8 cellular contexts compared by ENCODE assay signal in genomic region chr15:40344631-40345120, GRCh38. TPM values are rescaled to one million over a fixed set of nuclear protein-coding genes. Genes with fewer than 3 reads are reported as not detected.
DNase-seq lines count a peak whose midpoint lies in the region; ATAC-seq, FAIRE-seq and TF ChIP-seq lines count a peak whose summit lies in the region.

No MANE protein-coding gene starts in this region.

- WGBS in pancreas, 2 donors, result 20 to 23% methylated on average over 15 of the region's 15 CpGs

- no peak overlapping the region for H3K4me3 Mint-ChIP-seq in activated T-helper 2 cell treated with anti-CD3 and anti-CD28 coated beads, Interferon-gamma antibody, Interleukin-2, Interleukin-4, amounts not matched to agents 10 μg/mL and 5 μg/mL and 100 μg/mL, durations not matched to agents 14 hours and 24 hours and 36 hours (ENCODE audit: low read depth)

- no peak overlapping the region for H3K27ac Mint-ChIP-seq in activated T-helper 2 cell treated with anti-CD3 and anti-CD28 coated beads, Interferon-gamma antibody, Interleukin-2, Interleukin-4, amounts not matched to agents 10 μg/mL and 5 μg/mL and 100 μg/mL, durations not matched to agents 14 hours and 24 hours and 36 hours

- no peak overlapping the region for H3K27ac ChIP-seq in pancreas

- ATAC-seq in pancreas, result peak in 3 of 4 donors; percentile 52 to 60 (median 54)
- ATAC-seq in HG03457 (IDR thresholded peaks at IDR 0.05; ENCODE audit: unreplicated experiment), result no peak
- no peak for ATAC-seq in HG02938 (IDR thresholded peaks at IDR 0.05; ENCODE audit: unreplicated experiment)

- H3K4me1 Mint-ChIP-seq in activated T-helper 2 cell treated with anti-CD3 and anti-CD28 coated beads, Interferon-gamma antibody, Interleukin-2, Interleukin-4, amounts not matched to agents 10 μg/mL and 5 μg/mL and 100 μg/mL, durations not matched to agents 14 hours and 24 hours and 36 hours (ENCODE audit: low read depth), result no peaks in the 10 kb centered on the region

- intact Hi-C loops in activated T-helper 2 cell treated with anti-CD3 and anti-CD28 coated beads, Interferon-gamma antibody, Interleukin-2, Interleukin-4, amounts not matched to agents 10 μg/mL and 5 μg/mL and 100 μg/mL, durations not matched to agents 14 hours and 24 hours and 36 hours (cut with micrococcal nuclease), result loop anchor here (1.0 kb wide), 1 partner anchor 78 kb away; no protein-coding TSS in a partner anchor
- intact Hi-C loops in pancreas (cut with DNase I), result loop anchor here in 2 of 3 donors (5.0 to 10.0 kb wide), 3 partner anchors 60 to 80 kb away; partner anchors contain the start of gene ANKRD63 (in 1 of the 2)

- FAIRE-seq in pancreas (lab: Jason Lieb, UNC), result no peak

- TF ChIP-seq CTCF in pancreas (IDR thresholded peaks at IDR 0.05), result peak; percentile 46 to 87 (median 72)

- no peaks in the 10 kb centered on the region for H3K27me3 ChIP-seq in pancreas

- H3K36me3 ChIP-seq in pancreas, result no peaks in the 10 kb centered on the region

- H3K9me3 ChIP-seq in pancreas, result no peaks in the 10 kb centered on the region

- DNase-seq in DMS53 (lab: John Stamatoyannopoulos, UW) (peak; percentile 71), HT-29 (ENCODE audit: low spot score) (peak; percentile 84), RPMI8226 (peak; percentile 63), fibroblast of the conjunctiva (ENCODE audit: low read depth) (peak; percentile 43), pancreas (peak in 5 of 6 donors; percentile 58 to 74 (median 65))
- DNase-seq in activated T-helper 2 cell treated with anti-CD3 and anti-CD28 coated beads, Interferon-gamma antibody, Interleukin-2, Interleukin-4, amounts not matched to agents 10 μg/mL and 5 μg/mL and 100 μg/mL, durations not matched to agents 14 hours and 24 hours and 36 hours (ENCODE audit: low spot score), result peak; percentile 64

- no peaks in the 10 kb centered on the region for H3K27me3 Mint-ChIP-seq in activated T-helper 2 cell treated with anti-CD3 and anti-CD28 coated beads, Interferon-gamma antibody, Interleukin-2, Interleukin-4, amounts not matched to agents 10 μg/mL and 5 μg/mL and 100 μg/mL, durations not matched to agents 14 hours and 24 hours and 36 hours (ENCODE audit: low read depth)

- H3K4me1 ChIP-seq in pancreas, result peaks cover 0 to 6% (median 4%) of the 10 kb centered on the region in 3 donors

- no peak overlapping the region for H3K4me3 ChIP-seq in pancreas

- no peaks in the 10 kb centered on the region for H3K9me3 Mint-ChIP-seq in activated T-helper 2 cell treated with anti-CD3 and anti-CD28 coated beads, Interferon-gamma antibody, Interleukin-2, Interleukin-4, amounts not matched to agents 10 μg/mL and 5 μg/mL and 100 μg/mL, durations not matched to agents 14 hours and 24 hours and 36 hours

- H3K36me3 Mint-ChIP-seq in activated T-helper 2 cell treated with anti-CD3 and anti-CD28 coated beads, Interferon-gamma antibody, Interleukin-2, Interleukin-4, amounts not matched to agents 10 μg/mL and 5 μg/mL and 100 μg/mL, durations not matched to agents 14 hours and 24 hours and 36 hours (ENCODE audit: low read depth), result no peaks in the 10 kb centered on the region

RNA-seq across cellular contexts. Expression of gene CCDC9B, which starts 3.9 kb away (rescaled TPM):
- 15.3 and 16.4 TPM in 2 replicates for total RNA-seq in HT-29 (2014; rRNA removed; shearing (Covaris generic))
- 0.34 and 0.41 TPM in 2 replicates for total RNA-seq in activated T-helper 2 cell treated with anti-CD3 and anti-CD28 coated beads, Interferon-gamma antibody, Interleukin-2, Interleukin-4, amounts not matched to agents 10 μg/mL and 5 μg/mL and 100 μg/mL, durations not matched to agents 14 hours and 24 hours and 36 hours
- 10 to 100 TPM; 18.3 to 63.6 (median 29.9) TPM for total RNA-seq in pancreas
- polyA plus RNA-seq in pancreas, result 10 to 100 TPM; 32.0 to 72.3 TPM

RNA-seq across cellular contexts. Expression of gene PHGR1, which starts 6.2 kb away (rescaled TPM):
- total RNA-seq in HT-29 (2014; rRNA removed; shearing (Covaris generic)), result 72.8 and 94.3 TPM in 2 replicates
- total RNA-seq in activated T-helper 2 cell treated with anti-CD3 and anti-CD28 coated beads, Interferon-gamma antibody, Interleukin-2, Interleukin-4, amounts not matched to agents 10 μg/mL and 5 μg/mL and 100 μg/mL, durations not matched to agents 14 hours and 24 hours and 36 hours, result not detected in 2 replicates
- 1 to 10 TPM in 1 of 6 donors, under 1 TPM in 2, not detected in 3; 0.56 to 1.8 (median 0.78) TPM for total RNA-seq in pancreas
- 10 to 100 TPM; 12.4 to 41.5 TPM for polyA plus RNA-seq in pancreas

RNA-seq across cellular contexts. Expression of gene DISP2, which starts 13.3 kb away (rescaled TPM):
- 0.81 and 1.3 TPM in 2 replicates for total RNA-seq in HT-29 (2014; rRNA removed; shearing (Covaris generic))
- 0.05 and 0.39 TPM in 2 replicates for total RNA-seq in activated T-helper 2 cell treated with anti-CD3 and anti-CD28 coated beads, Interferon-gamma antibody, Interleukin-2, Interleukin-4, amounts not matched to agents 10 μg/mL and 5 μg/mL and 100 μg/mL, durations not matched to agents 14 hours and 24 hours and 36 hours
- total RNA-seq in pancreas, result 1 to 10 TPM in 2 of 6 donors, under 1 TPM in 4; 0.14 to 2.0 (median 0.70) TPM
- 1 to 10 TPM; 4.1 TPM for polyA plus RNA-seq in pancreas

RNA-seq across cellular contexts. Expression of gene INAFM2, which starts 21.2 kb away (rescaled TPM):
- total RNA-seq in HT-29 (2014; rRNA removed; shearing (Covaris generic)), result 7.9 and 10.2 TPM in 2 replicates
- 16.7 and 17.9 TPM in 2 replicates for total RNA-seq in activated T-helper 2 cell treated with anti-CD3 and anti-CD28 coated beads, Interferon-gamma antibody, Interleukin-2, Interleukin-4, amounts not matched to agents 10 μg/mL and 5 μg/mL and 100 μg/mL, durations not matched to agents 14 hours and 24 hours and 36 hours
- 10 to 100 TPM in 5 of 6 donors, 1 to 10 TPM in 1; 8.1 to 16.4 (median 11.3) TPM for total RNA-seq in pancreas
- polyA plus RNA-seq in pancreas, result 10 to 100 TPM in 1 of 2 donors, 1 to 10 TPM in 1; 6.5 to 11.7 TPM

RNA-seq across cellular contexts. Expression of gene PLCB2, which starts 36.9 kb away (rescaled TPM):
- total RNA-seq in HT-29 (2014; rRNA removed; shearing (Covaris generic)), result 0.38 and 0.91 TPM in 2 replicates
- 96.3 and 98.9 TPM in 2 replicates for total RNA-seq in activated T-helper 2 cell treated with anti-CD3 and anti-CD28 coated beads, Interferon-gamma antibody, Interleukin-2, Interleukin-4, amounts not matched to agents 10 μg/mL and 5 μg/mL and 100 μg/mL, durations not matched to agents 14 hours and 24 hours and 36 hours
- total RNA-seq in pancreas, result 10 to 100 TPM in 2 of 6 donors, 1 to 10 TPM in 3, under 1 TPM in 1; 0.94 to 23.5 (median 4.1) TPM
- polyA plus RNA-seq in pancreas, result 1 to 10 TPM; 5.3 to 9.7 TPM

Comparison
In these comparisons a context has a peak if more than half of its experiments do, and no peak if none do; other contexts are left out.
1. ATAC-seq: peak in pancreas (3 of 4); none in HG03457 (single experiment) and HG02938 (single experiment).
2. RNA of gene CCDC9B, which starts 3.9 kb away (total RNA-seq): 18.3 to 63.6 TPM in pancreas and 15.3 to 16.4 TPM in HT-29; 0.34 to 0.41 TPM in activated T-helper 2 cell treated with anti-CD3 and anti-CD28 coated beads, Interferon-gamma antibody, Interleukin-2, Interleukin-4, amounts not matched to agents 10 μg/mL and 5 μg/mL and 100 μg/mL, durations not matched to agents 14 hours and 24 hours and 36 hours; every median in the first group is over 10 times any median in the second.
3. RNA of gene PHGR1, which starts 6.2 kb away (total RNA-seq): 72.8 to 94.3 TPM in HT-29; 0.56 to 1.8 TPM in pancreas and not detected in activated T-helper 2 cell treated with anti-CD3 and anti-CD28 coated beads, Interferon-gamma antibody, Interleukin-2, Interleukin-4, amounts not matched to agents 10 μg/mL and 5 μg/mL and 100 μg/mL, durations not matched to agents 14 hours and 24 hours and 36 hours; every median in the first group is over 10 times any median in the second.
4. Peak in every context shown above with its lines, with median percentiles within 50 percentile points of each other: DNase-seq.